ENCODE assay signal across 17 cellular contexts in genomic region chr21:25458484-25458883, GRCh38.
A peak's percentile ranks its signal among the peaks of the same experiment; 100 is the strongest.
DNase-seq lines count a peak whose midpoint lies in the region; ATAC-seq and TF ChIP-seq lines count a peak whose summit lies in the region.
"Had no signal": no experiment of that assay in that cellular context is flagged by ENCODE, and none has a peak within 500 bp of the region (broad histone marks: within the 10 kb centered on the region; RNA-seq: fewer than 3 reads in every experiment).

No MANE protein-coding gene starts in this region.

- H3K27ac Mint-ChIP-seq in activated naive CD4-positive, alpha-beta T cell treated with anti-CD3 and anti-CD28 coated beads for 36 hours: peak overlapping the region; percentile 91
- H3K27ac Mint-ChIP-seq in activated naive CD8-positive, alpha-beta T cell treated with anti-CD3 and anti-CD28 coated beads, Interleukin-2, amount 10 ng/mL, durations not matched to agents 7 days and 5 days: peak overlapping the region; percentile 40
- H3K27ac Mint-ChIP-seq in stimulated activated memory B cell treated with anti-CD40 and anti-IgM and Interleukin-4, amounts not matched to agents 10 μg/mL and 1 μg/mL and 100 μg/mL, for 72 hours: peak overlapping the region; percentile 80
- H3K27ac Mint-ChIP-seq: WTC11 had no signal

- peaks cover 3% of the 10 kb centered on the region for H3K36me3 Mint-ChIP-seq in activated naive CD4-positive, alpha-beta T cell treated with anti-CD3 and anti-CD28 coated beads for 36 hours (ENCODE audit: low read depth)
- H3K36me3 Mint-ChIP-seq in activated naive CD8-positive, alpha-beta T cell treated with anti-CD3 and anti-CD28 coated beads, Interleukin-2, amount 10 ng/mL, durations not matched to agents 7 days and 5 days: peaks cover 9% of the 10 kb centered on the region
- peaks cover 21% of the 10 kb centered on the region for H3K36me3 Mint-ChIP-seq in stimulated activated memory B cell treated with anti-CD40 and anti-IgM and Interleukin-4, amounts not matched to agents 10 μg/mL and 1 μg/mL and 100 μg/mL, for 72 hours
- H3K36me3 Mint-ChIP-seq: WTC11 had no signal

- CTCF ChIA-PET in activated naive CD4-positive, alpha-beta T cell treated with anti-CD3 and anti-CD28 coated beads for 36 hours (lab: Charles Lee): interaction anchor here (0.6 kb wide), 1 partner anchor 117 kb away, joined by 5 read pairs; no protein-coding TSS in a partner anchor
- CTCF ChIA-PET in mammary epithelial cell (lab: Charles Lee; ENCODE audit: low non-redundant PET) (no interaction called here), SK-N-SH (lab: Yijun Ruan, JAX) (interaction anchor here (0.6 kb wide), 1 partner anchor 23 kb away, joined by 3 read pairs; no protein-coding TSS in a partner anchor)

- no peaks in the 10 kb centered on the region for H3K9me3 ChIP-seq in esophagus squamous epithelium
- H3K9me3 ChIP-seq in mammary epithelial cell (replicated peaks; ENCODE audit: insufficient read depth, low read length): peaks cover 6% of the 10 kb centered on the region
- H3K9me3 ChIP-seq in SK-N-SH: no peaks in the 10 kb centered on the region

- H3K9me2 ChIP-seq in SK-N-SH: no peaks in the 10 kb centered on the region

- peak overlapping the region; percentile 32 for H3K4me3 Mint-ChIP-seq in activated naive CD4-positive, alpha-beta T cell treated with anti-CD3 and anti-CD28 coated beads for 36 hours
- H3K4me3 Mint-ChIP-seq in activated naive CD8-positive, alpha-beta T cell treated with anti-CD3 and anti-CD28 coated beads, Interleukin-2, amount 10 ng/mL, durations not matched to agents 7 days and 5 days: no peak overlapping the region
- no peak overlapping the region for H3K4me3 Mint-ChIP-seq in stimulated activated memory B cell treated with anti-CD40 and anti-IgM and Interleukin-4, amounts not matched to agents 10 μg/mL and 1 μg/mL and 100 μg/mL, for 72 hours
- H3K4me3 Mint-ChIP-seq: WTC11 had no signal

- peaks cover 78% of the 10 kb centered on the region for H3K4me1 Mint-ChIP-seq in activated naive CD4-positive, alpha-beta T cell treated with anti-CD3 and anti-CD28 coated beads for 36 hours (ENCODE audit: low read depth)
- H3K4me1 Mint-ChIP-seq in activated naive CD8-positive, alpha-beta T cell treated with anti-CD3 and anti-CD28 coated beads, Interleukin-2, amount 10 ng/mL, durations not matched to agents 7 days and 5 days: peaks cover 38% of the 10 kb centered on the region
- H3K4me1 Mint-ChIP-seq in stimulated activated memory B cell treated with anti-CD40 and anti-IgM and Interleukin-4, amounts not matched to agents 10 μg/mL and 1 μg/mL and 100 μg/mL, for 72 hours: peaks cover 65% of the 10 kb centered on the region
- H3K4me1 Mint-ChIP-seq: WTC11 had no signal

- POLR2A ChIA-PET in activated naive CD8-positive, alpha-beta T cell treated with anti-CD3 and anti-CD28 coated beads, Interleukin-2, amount 10 ng/mL, durations not matched to agents 7 days and 5 days (lab: Charles Lee): no interaction called here
- POLR2A ChIA-PET in SK-N-SH (lab: Yijun Ruan, JAX): no interaction called here

- H3K27me3 Mint-ChIP-seq in activated naive CD4-positive, alpha-beta T cell treated with anti-CD3 and anti-CD28 coated beads for 36 hours (ENCODE audit: low read depth): no peaks in the 10 kb centered on the region
- H3K27me3 Mint-ChIP-seq in activated naive CD8-positive, alpha-beta T cell treated with anti-CD3 and anti-CD28 coated beads, Interleukin-2, amount 10 ng/mL, durations not matched to agents 7 days and 5 days: no peaks in the 10 kb centered on the region
- H3K27me3 Mint-ChIP-seq in stimulated activated memory B cell treated with anti-CD40 and anti-IgM and Interleukin-4, amounts not matched to agents 10 μg/mL and 1 μg/mL and 100 μg/mL, for 72 hours: no peaks in the 10 kb centered on the region

- no TSS peak for BruUV-seq in mammary epithelial cell (replicated peaks; lab: Mats Ljungman, UMichigan)

- no peak for TF ChIP-seq POLR2A in esophagus squamous epithelium (IDR thresholded peaks at IDR 0.05)

- H3K4me1 ChIP-seq in KMS-11 (ENCODE audit: low read depth, poor library complexity, severe bottlenecking) (peaks cover 37% of the 10 kb centered on the region), esophagus squamous epithelium (peaks cover 0 to 11% (median 0%) of the 10 kb centered on the region in 3 donors), mammary epithelial cell (ENCODE audit: insufficient read depth, low read length) (no peaks in the 10 kb centered on the region), SK-N-SH (ENCODE audit: control insufficient read depth in 1 of 2, insufficient read depth in 2 of 2, low read depth in 1 of 2, low read length in 1 of 2) (peaks cover 0 to 3% of the 10 kb centered on the region in 2 experiments; a peak in 1 of 4 replicates)
- H3K4me1 ChIP-seq: parathyroid adenoma had no signal

- intact Hi-C loops in activated naive CD4-positive, alpha-beta T cell treated with anti-CD3 and anti-CD28 coated beads for 36 hours (cut with micrococcal nuclease): no loop called here
- intact Hi-C loops in esophagus squamous epithelium (cut with DNase I) (no loop called here), mammary epithelial cell (cut with micrococcal nuclease) (no loop called here)

- H3K27me3 ChIP-seq in KMS-11 (ENCODE audit: insufficient read depth, low read depth) (no peaks in the 10 kb centered on the region), esophagus squamous epithelium (no peaks in the 10 kb centered on the region), mammary epithelial cell (ENCODE audit: insufficient read depth, low read length) (no peaks in the 10 kb centered on the region), SK-N-SH (ENCODE audit: insufficient read depth) (no peaks in the 10 kb centered on the region)

- H3K9ac ChIP-seq in KMS-11 (no peak overlapping the region), mammary epithelial cell (ENCODE audit: insufficient read depth, low read length) (no peak overlapping the region), SK-N-SH (no peak overlapping the region)
- H3K9ac ChIP-seq: parathyroid adenoma had no signal

- in situ Hi-C loops in mammary epithelial cell (cut with MboI; ENCODE audit: low sequenced_read_pairs in 2 of 2): no loop called here

- no peaks in the 10 kb centered on the region for H4K20me1 ChIP-seq in KMS-11 (ENCODE audit: insufficient read depth)
- no peaks in the 10 kb centered on the region for H4K20me1 ChIP-seq in mammary epithelial cell (ENCODE audit: insufficient read depth, low read length)
- H4K20me1 ChIP-seq in SK-N-SH (ENCODE audit: insufficient read depth): no peaks in the 10 kb centered on the region

- H3K9me3 Mint-ChIP-seq in activated naive CD4-positive, alpha-beta T cell treated with anti-CD3 and anti-CD28 coated beads for 36 hours: peaks cover 3% of the 10 kb centered on the region
- peaks cover 2% of the 10 kb centered on the region for H3K9me3 Mint-ChIP-seq in activated naive CD8-positive, alpha-beta T cell treated with anti-CD3 and anti-CD28 coated beads, Interleukin-2, amount 10 ng/mL, durations not matched to agents 7 days and 5 days
- H3K9me3 Mint-ChIP-seq in stimulated activated memory B cell treated with anti-CD40 and anti-IgM and Interleukin-4, amounts not matched to agents 10 μg/mL and 1 μg/mL and 100 μg/mL, for 72 hours: peaks cover 10% of the 10 kb centered on the region
- H3K9me3 Mint-ChIP-seq: WTC11 had no signal

- TF ChIP-seq RAD21 in SK-N-SH (IDR thresholded peaks at IDR 0.05; ENCODE audit: low read length): no peak

- H3F3A ChIP-seq in SK-N-SH (replicated peaks; ENCODE audit: insufficient read depth): no peaks in the 10 kb centered on the region

- TF ChIP-seq CTCF in KMS-11 (conservative IDR thresholded peaks at IDR 0.05; ENCODE audit: low read depth, low read length): no peak
- no peak for TF ChIP-seq CTCF in esophagus squamous epithelium (IDR thresholded peaks at IDR 0.05)
- no peak for TF ChIP-seq CTCF in mammary epithelial cell (conservative IDR thresholded peaks at IDR 0.05 in 1 of 2, IDR thresholded peaks at IDR 0.05 in 1 of 2; ENCODE audit: extremely low read depth in 1 of 2, insufficient read depth in 1 of 2, low read depth in 1 of 2, low read length in 2 of 2)
- TF ChIP-seq CTCF in SK-N-SH (IDR thresholded peaks at IDR 0.05): no peak

- H3K36me3 ChIP-seq in KMS-11 (ENCODE audit: insufficient read depth): no peaks in the 10 kb centered on the region
- H3K36me3 ChIP-seq in esophagus squamous epithelium: no peaks in the 10 kb centered on the region
- no peaks in the 10 kb centered on the region for H3K36me3 ChIP-seq in mammary epithelial cell (ENCODE audit: insufficient read depth, low read length)
- H3K36me3 ChIP-seq in SK-N-SH (replicated peaks in 1 of 2; ENCODE audit: control insufficient read depth in 1 of 2, insufficient read depth in 2 of 2, low read length in 1 of 2): no peaks in the 10 kb centered on the region

- dilution Hi-C loops in mammary epithelial cell (cut with HindIII; ENCODE audit: low sequenced_read_pairs): no loop called here

- no peak for ATAC-seq in activated naive CD8-positive, alpha-beta T cell treated with anti-CD3 and anti-CD28 coated beads, Interleukin-2, amount 10 ng/mL, durations not matched to agents 7 days and 5 days (ENCODE audit: low read depth)
- ATAC-seq in stimulated activated memory B cell treated with anti-CD40 and anti-IgM and Interleukin-4, amounts not matched to agents 10 μg/mL and 1 μg/mL and 100 μg/mL, for 72 hours: no peak
- ATAC-seq: left lobe of liver, WTC11 had no signal

- DNase-seq in activated naive CD4-positive, alpha-beta T cell treated with anti-CD3 and anti-CD28 coated beads for 36 hours: no peak
- no peak for DNase-seq in activated naive CD4-positive, alpha-beta T cell treated with anti-CD3 and anti-CD28 coated beads, Interleukin-2, amount 50 U/mL, for 16 hours
- DNase-seq in activated naive CD8-positive, alpha-beta T cell treated with anti-CD3 and anti-CD28 coated beads, Interleukin-2, amount 10 ng/mL, durations not matched to agents 7 days and 5 days: no peak
- no peak for DNase-seq in esophagus squamous epithelium (lab: John Stamatoyannopoulos, UW)
- DNase-seq in mammary epithelial cell: no peak
- DNase-seq in SK-N-SH: no peak
- DNase-seq: activated CD8-positive, alpha-beta memory T cell treated with anti-CD3 and anti-CD28 coated beads, Interleukin-2, amount 50 U/mL, for 4 hours; amniotic stem cell; central memory CD4-positive, alpha-beta T cell; glutamatergic neuron; NCI-H1092; NCI-H2029 treated with DMSO at 0.1 percent for 48 hours had no signal

- H3K27ac ChIP-seq in KMS-11: peak overlapping the region; percentile 75; the same call in 1 of the 2 replicates
- H3K27ac ChIP-seq in esophagus squamous epithelium: no peak overlapping the region
- H3K27ac ChIP-seq in mammary epithelial cell (ENCODE audit: insufficient read depth, low read depth, low read length): no peak overlapping the region
- H3K27ac ChIP-seq in SK-N-SH (ENCODE audit: low read depth in 2 of 2, low read length in 1 of 2): no peak overlapping the region
- H3K27ac ChIP-seq: parathyroid adenoma had no signal

- TF ChIP-seq EP300 in SK-N-SH (IDR thresholded peaks at IDR 0.05; ENCODE audit: borderline replicate concordance in 1 of 2, low read depth in 1 of 2, low read length in 1 of 2): no peak

- 67 to 69% methylated on average over 1 of the region's 1 CpG for whole genome bisulfite sequencing in esophagus squamous epithelium, 2 donors
- 29% methylated on average over 1 of the region's 1 CpG for WGBS in mammary epithelial cell (ENCODE audit: low coverage, missing lambda C conversion rate)
- WGBS in SK-N-SH (ENCODE audit: low lambda C conversion rate): 48% methylated on average over 1 of the region's 1 CpG

- H3K79me2 ChIP-seq in KMS-11 (ENCODE audit: insufficient read depth, low read depth) (no peaks in the 10 kb centered on the region), mammary epithelial cell (ENCODE audit: insufficient read depth, low read length) (no peaks in the 10 kb centered on the region), SK-N-SH (ENCODE audit: insufficient read depth) (no peaks in the 10 kb centered on the region)
- H3K79me2 ChIP-seq: parathyroid adenoma had no signal

- H3K4me3 ChIP-seq in KMS-11 (IDR thresholded peaks at IDR 0.05; ENCODE audit: insufficient read depth, low read depth, low read length) (no peak overlapping the region), esophagus squamous epithelium (no peak overlapping the region), mammary epithelial cell (replicated peaks in 1 of 3; ENCODE audit: insufficient read depth in 1 of 3, low read depth in 2 of 3, low read length in 3 of 3) (no peak overlapping the region), SK-N-SH (ENCODE audit: low read depth in 2 of 2, low read length in 1 of 2) (no peak overlapping the region)

- H2AFZ ChIP-seq in KMS-11 (ENCODE audit: low read depth): no peak overlapping the region
- no peak overlapping the region for H2AFZ ChIP-seq in mammary epithelial cell (ENCODE audit: low read depth, low read length)
- no peak overlapping the region for H2AFZ ChIP-seq in SK-N-SH (ENCODE audit: low read depth)
- H2AFZ ChIP-seq: parathyroid adenoma had no signal

- H3K4me2 ChIP-seq in KMS-11 (peak overlapping the region; percentile 59), mammary epithelial cell (ENCODE audit: insufficient read depth, low read depth, low read length) (no peak overlapping the region), SK-N-SH (no peak overlapping the region)

Comparison
In these comparisons a context has a peak if more than half of its experiments do, and no peak if none do; other contexts are left out.
1. H3K27ac Mint-ChIP-seq: peak in every context shown above with its lines; median percentile 91 in activated naive CD4-positive, alpha-beta T cell treated with anti-CD3 and anti-CD28 coated beads for 36 hours; 80 in stimulated activated memory B cell treated with anti-CD40 and anti-IgM and Interleukin-4, amounts not matched to agents 10 μg/mL and 1 μg/mL and 100 μg/mL, for 72 hours; 40 in activated naive CD8-positive, alpha-beta T cell treated with anti-CD3 and anti-CD28 coated beads, Interleukin-2, amount 10 ng/mL, durations not matched to agents 7 days and 5 days.